In genomic region chr12:82326905-82327503, GRCh38 we compare ENCODE assay signal across 8 cellular contexts. TPM values are rescaled to one million over a fixed set of nuclear protein-coding genes. Genes with fewer than 3 reads are reported as not detected.
DNase-seq lines count a peak whose midpoint lies in the region; TF ChIP-seq lines count a peak whose summit lies in the region.

No MANE protein-coding gene starts in this region.

- peak; percentile 55 for DNase-seq in NCI-H82 (lab: John Stamatoyannopoulos, UW)
- no peak for DNase-seq in NCI-H82 treated with DMSO at 0.1 percent for 48 hours (lab: John Stamatoyannopoulos, UW; ENCODE audit: unreplicated experiment)
- no peak for DNase-seq in HL-60 (ENCODE audit: low read depth in 1 of 2, low spot score in 1 of 2)
- DNase-seq in PC-9: peak in 1 of 2 experiments; percentile 36
- peak; percentile 47 for DNase-seq in fibroblast of mammary gland (ENCODE audit: low read depth)
- no peak for DNase-seq in tibial artery
- DNase-seq in T-helper 9 cell: no peak
- no peak for DNase-seq in sigmoid colon

- H3K4me3 ChIP-seq in HL-60 (replicated peaks; ENCODE audit: insufficient read depth, low read length) (no peak overlapping the region), PC-9 (no peak overlapping the region), fibroblast of mammary gland (ENCODE audit: control insufficient read depth, low read depth, low read length) (no peak overlapping the region), tibial artery (no peak overlapping the region), sigmoid colon (no peak overlapping the region)

- no peak for TF ChIP-seq POLR2A in sigmoid colon (IDR thresholded peaks at IDR 0.05)

- no peaks in the 10 kb centered on the region for H4K20me1 ChIP-seq in PC-9 (ENCODE audit: insufficient read depth)

- POLR2A ChIA-PET in PC-9 (lab: Charles Lee; ENCODE audit: unreplicated experiment): no interaction called here

- no peaks in the 10 kb centered on the region for H3K4me1 ChIP-seq in PC-9 (replicated peaks; ENCODE audit: insufficient read depth)
- no peaks in the 10 kb centered on the region for H3K4me1 ChIP-seq in tibial artery
- H3K4me1 ChIP-seq in sigmoid colon: no peaks in the 10 kb centered on the region

- TF ChIP-seq CTCF in HL-60 (IDR thresholded peaks at IDR 0.05; ENCODE audit: insufficient read depth, low read length) (peak; percentile 9), PC-9 (conservative IDR thresholded peaks at IDR 0.05) (peak; percentile 76), fibroblast of mammary gland (conservative IDR thresholded peaks at IDR 0.05; ENCODE audit: control insufficient read depth, insufficient read depth, low read depth, low read length) (peak; percentile 46), tibial artery (IDR thresholded peaks at IDR 0.05) (peak; percentile 26 to 40), sigmoid colon (IDR thresholded peaks at IDR 0.05) (peak in 2 of 4 experiments; percentile 14 to 23)

- no peak overlapping the region for H3K27ac ChIP-seq in HL-60 (replicated peaks)
- no peak overlapping the region for H3K27ac ChIP-seq in PC-9
- no peak overlapping the region for H3K27ac ChIP-seq in tibial artery
- no peak overlapping the region for H3K27ac ChIP-seq in sigmoid colon

- H3K79me2 ChIP-seq in PC-9 (ENCODE audit: low read depth): no peaks in the 10 kb centered on the region

- H3K27me3 ChIP-seq in HL-60 (ENCODE audit: insufficient read depth, poor library complexity, severe bottlenecking): no peaks in the 10 kb centered on the region
- no peaks in the 10 kb centered on the region for H3K27me3 ChIP-seq in PC-9 (ENCODE audit: insufficient read depth, low read depth)
- H3K27me3 ChIP-seq in tibial artery: no peaks in the 10 kb centered on the region
- no peaks in the 10 kb centered on the region for H3K27me3 ChIP-seq in sigmoid colon

- H3K36me3 ChIP-seq in PC-9 (ENCODE audit: low read depth) (no peaks in the 10 kb centered on the region), tibial artery (no peaks in the 10 kb centered on the region), sigmoid colon (no peaks in the 10 kb centered on the region)

- TF ChIP-seq EP300 in sigmoid colon (IDR thresholded peaks at IDR 0.05): no peak

- H3F3A ChIP-seq in PC-9 (ENCODE audit: insufficient read depth, low read depth): no peaks in the 10 kb centered on the region; the same call in 1 of the 2 replicates

- no peaks in the 10 kb centered on the region for H3K9me2 ChIP-seq in PC-9 (ENCODE audit: insufficient read depth)

- no peak overlapping the region for H2AFZ ChIP-seq in PC-9

- H3K9me3 ChIP-seq in PC-9 (ENCODE audit: insufficient read depth, low read depth): no peaks in the 10 kb centered on the region
- no peaks in the 10 kb centered on the region for H3K9me3 ChIP-seq in tibial artery
- H3K9me3 ChIP-seq in sigmoid colon: no peaks in the 10 kb centered on the region

- intact Hi-C loops in PC-9 (cut with micrococcal nuclease; ENCODE audit: unreplicated experiment): loop anchor here (1.0 kb wide), 1 partner anchor 683 kb away; no protein-coding TSS in a partner anchor
- intact Hi-C loops in tibial artery (cut with DNase I; ENCODE audit: low total_unique reads): loop anchor here (10.0 kb wide), 1 partner anchor 672 kb away; no protein-coding TSS in a partner anchor
- intact Hi-C loops in sigmoid colon (cut with DNase I): loop anchor here (5.0 kb wide), 1 partner anchor 680 kb away; no protein-coding TSS in a partner anchor

- 6 to 19% methylated on average over 1 of the region's 1 CpG for WGBS in sigmoid colon, 2 donors

- CTCF ChIA-PET in PC-9 (lab: Charles Lee): no interaction called here

- BruUV-seq in PC-9 (replicated peaks; lab: Mats Ljungman, UMichigan): no TSS peak

- no peak overlapping the region for H3K4me2 ChIP-seq in PC-9

RNA-seq across cellular contexts. Expression of gene CCDC59, which starts 31.2 kb away (rescaled TPM):
- total RNA-seq in PC-9 (2021) (28.9 and 49.9 TPM in 2 replicates), sigmoid colon (10 to 100 TPM; 60.4 to 91.8 (median 82.6) TPM)
- 10 to 100 TPM; 40.2 to 46.1 (median 45.3) TPM for polyA plus RNA-seq in sigmoid colon

RNA-seq across cellular contexts. Expression of gene METTL25, which starts 31.3 kb away (rescaled TPM):
- total RNA-seq in PC-9 (2021): 2.2 and 2.8 TPM in 2 replicates
- 10 to 100 TPM; 22.7 to 59.9 (median 41.8) TPM for total RNA-seq in sigmoid colon
- polyA plus RNA-seq in sigmoid colon: 1 to 10 TPM; 3.9 to 6.6 (median 4.6) TPM

Comparison
In these comparisons a context has a peak if more than half of its experiments do, and no peak if none do; other contexts are left out.
1. DNase-seq: peak in NCI-H82 (single experiment) and fibroblast of mammary gland (single experiment); none in NCI-H82 treated with DMSO at 0.1 percent for 48 hours (single experiment), HL-60 (0 of 2), tibial artery (0 of 2), T-helper 9 cell (single experiment) and sigmoid colon (single experiment).